ENCODE assay signal across 20 cellular contexts in genomic region chr11:102387056-102387781, GRCh38.
"Had no signal": no experiment of that assay in that cellular context is flagged by ENCODE, and none has a peak within 500 bp of the region (broad histone marks: within the 10 kb centered on the region; RNA-seq: fewer than 3 reads in every experiment).

No MANE protein-coding gene starts in this region.

- DNase-seq: activated CD4-positive, alpha-beta T cell treated with anti-CD3 and anti-CD28 coated beads for 1 hour; activated CD4-positive, alpha-beta T cell treated with anti-CD3 and anti-CD28 coated beads, Interleukin-2, amount 50 U/mL, for 4 hours; aorta; caudate nucleus; dermis blood vessel endothelial cell; effector CD8-positive, alpha-beta T cell; erythroblast; foreskin keratinocyte; immature natural killer cell; kidney glomerular epithelial cell; left lung; natural killer cell; small intestine; stimulated activated CD4-positive, alpha-beta T cell treated with anti-CD3 and anti-CD28 coated beads, Interleukin-15, amount 100 ng/mL, for 24 hours; stimulated activated CD8-positive, alpha-beta memory T cell treated with anti-CD3 and anti-CD28 coated beads, Interleukin-4, amount 100 ng/mL, for 48 hours; stimulated activated naive B cell treated with anti-CD40 and anti-IgM and Interleukin-4, amounts not matched to agents 10 μg/mL and 1 μg/mL and 100 μg/mL, for 72 hours; uterus had no signal

- H3K27me3 Mint-ChIP-seq: stimulated activated naive B cell treated with anti-CD40 and anti-IgM and Interleukin-4, amounts not matched to agents 10 μg/mL and 1 μg/mL and 100 μg/mL, for 72 hours had no signal

- H3K27ac ChIP-seq: foreskin keratinocyte, left lung, uterus had no signal

- H3K36me3 Mint-ChIP-seq: natural killer cell had no signal

- H3K4me1 ChIP-seq: foreskin keratinocyte had no signal

- ATAC-seq: foreskin keratinocyte; left lung; natural killer cell; sciatic nerve; stimulated activated naive B cell treated with anti-CD40 and anti-IgM and Interleukin-4, amounts not matched to agents 10 μg/mL and 1 μg/mL and 100 μg/mL, for 72 hours had no signal

- H3K27me3 ChIP-seq: foreskin keratinocyte, left lung, uterus had no signal

- H3K4me3 ChIP-seq: left lung, lung, uterus had no signal

- H3K27ac Mint-ChIP-seq: brain; stimulated activated naive B cell treated with anti-CD40 and anti-IgM and Interleukin-4, amounts not matched to agents 10 μg/mL and 1 μg/mL and 100 μg/mL, for 72 hours had no signal

- FAIRE-seq: small intestine had no signal

- H3K4me3 Mint-ChIP-seq: brain; immature natural killer cell; natural killer cell; stimulated activated naive B cell treated with anti-CD40 and anti-IgM and Interleukin-4, amounts not matched to agents 10 μg/mL and 1 μg/mL and 100 μg/mL, for 72 hours had no signal

- H3K9me3 Mint-ChIP-seq: immature natural killer cell, natural killer cell had no signal

- H3K36me3 ChIP-seq: uterus had no signal

- H3K9me3 ChIP-seq: left lung, uterus had no signal
